17 cellular contexts compared by ENCODE assay signal in genomic region chr10:29946614-29946952, GRCh38.
A peak's percentile ranks its signal among the peaks of the same experiment; 100 is the strongest.
DNase-seq lines count a peak whose midpoint lies in the region; ATAC-seq and TF ChIP-seq lines count a peak whose summit lies in the region.
"Had no signal": no experiment of that assay in that cellular context is flagged by ENCODE, and none has a peak within 500 bp of the region (broad histone marks: within the 10 kb centered on the region; RNA-seq: fewer than 3 reads in every experiment).

No MANE protein-coding gene starts in this region.

- H3K27ac ChIP-seq in right atrium auricular region: peak overlapping the region; percentile 56 to 65
- no peak overlapping the region for H3K27ac ChIP-seq in iPS-20b (ENCODE audit: low read length)
- peak overlapping the region; percentile 78 for H3K27ac ChIP-seq in rectal smooth muscle tissue (ENCODE audit: low read depth, low read length)
- peak overlapping the region; percentile 61 to 66 for H3K27ac ChIP-seq in uterus
- H3K27ac ChIP-seq: spleen had no signal

- no peak overlapping the region for H3K27ac Mint-ChIP-seq in effector memory CD8-positive, alpha-beta T cell
- H3K27ac Mint-ChIP-seq: activated CD4-positive, alpha-beta memory T cell treated with anti-CD3 and anti-CD28 coated beads for 36 hours; CD4-positive, alpha-beta memory T cell; stimulated activated naive CD8-positive, alpha-beta T cell treated with anti-CD3 and anti-CD28 coated beads, Interleukin-15, amount 100 ng/mL, for 72 hours had no signal

- 0 out of 2 replicates have a peak overlapping the region, but pooled peaks have one; percentile 4 for H3K9ac ChIP-seq in iPS-20b (ENCODE audit: low read depth, low read length)
- no peak overlapping the region for H3K9ac ChIP-seq in rectal smooth muscle tissue (ENCODE audit: low read length)

- H3K36me3 Mint-ChIP-seq in effector memory CD8-positive, alpha-beta T cell (ENCODE audit: insufficient read depth): peaks cover 2% of the 10 kb centered on the region
- H3K36me3 Mint-ChIP-seq: activated CD4-positive, alpha-beta memory T cell treated with anti-CD3 and anti-CD28 coated beads for 36 hours; CD4-positive, alpha-beta memory T cell had no signal

- H3K4me1 ChIP-seq in right atrium auricular region (peaks cover 0 to 32% of the 10 kb centered on the region in 2 donors), iPS-20b (ENCODE audit: insufficient read depth, low read length) (peaks cover 5% of the 10 kb centered on the region; the same call in 1 of the 2 replicates), rectal smooth muscle tissue (ENCODE audit: control insufficient read depth, insufficient read depth, low read length) (peaks cover 11% of the 10 kb centered on the region), uterus (no peaks in the 10 kb centered on the region)
- H3K4me1 ChIP-seq: spleen had no signal

- no peak for ATAC-seq in Right ventricle myocardium superior (ENCODE audit: poor library complexity)
- no peak for ATAC-seq in stimulated activated naive CD8-positive, alpha-beta T cell treated with anti-CD3 and anti-CD28 coated beads, Interleukin-15, Interleukin-2, amounts not matched to agents 100 U/mL and 50 U/mL, for 24 hours
- ATAC-seq in effector memory CD8-positive, alpha-beta T cell (replicated peaks): no peak
- ATAC-seq: stimulated activated naive CD8-positive, alpha-beta T cell treated with anti-CD3 and anti-CD28 coated beads, Interleukin-15, amount 100 ng/mL, for 72 hours had no signal

- DNase-seq in right atrium auricular region (ENCODE audit: low spot score): no peak
- no peak for DNase-seq in Right ventricle myocardium superior
- DNase-seq in uterus: no peak
- no peak for DNase-seq in GM20000 (ENCODE audit: low spot score)
- no peak for DNase-seq in stimulated activated naive CD8-positive, alpha-beta T cell treated with anti-CD3 and anti-CD28 coated beads, Interleukin-15, Interleukin-2, amounts not matched to agents 100 U/mL and 50 U/mL, for 24 hours
- no peak for DNase-seq in effector memory CD8-positive, alpha-beta T cell
- DNase-seq: activated CD4-positive, alpha-beta memory T cell treated with anti-CD3 and anti-CD28 coated beads for 36 hours; activated T-cell treated with anti-CD3 and anti-CD28 coated beads, Interleukin-2, amount 50 U/mL, for 48 hours; CD4-positive, alpha-beta memory T cell; cortex of kidney; hippocampal formation; NCI-H1436 treated with DMSO at 0.1 percent for 48 hours; NCI-H345; spleen; stimulated activated naive CD8-positive, alpha-beta T cell treated with anti-CD3 and anti-CD28 coated beads, Interleukin-15, amount 100 ng/mL, for 72 hours had no signal

- no peaks in the 10 kb centered on the region for H3K9me3 ChIP-seq in right atrium auricular region
- no peaks in the 10 kb centered on the region for H3K9me3 ChIP-seq in iPS-20b (ENCODE audit: insufficient read depth, low read depth, low read length)
- H3K9me3 ChIP-seq in uterus: no peaks in the 10 kb centered on the region
- H3K9me3 ChIP-seq: spleen had no signal

- no peak for TF ChIP-seq POLR2A in uterus (IDR thresholded peaks at IDR 0.05)

- H3K27me3 Mint-ChIP-seq in effector memory CD8-positive, alpha-beta T cell: peaks cover 14 to 19% of the 10 kb centered on the region in 2 donors

- H3K4me3 Mint-ChIP-seq in effector memory CD8-positive, alpha-beta T cell: no peak overlapping the region
- H3K4me3 Mint-ChIP-seq: activated CD4-positive, alpha-beta memory T cell treated with anti-CD3 and anti-CD28 coated beads for 36 hours; CD4-positive, alpha-beta memory T cell; stimulated activated naive CD8-positive, alpha-beta T cell treated with anti-CD3 and anti-CD28 coated beads, Interleukin-15, amount 100 ng/mL, for 72 hours had no signal

- no peak overlapping the region for H3K4me3 ChIP-seq in right atrium auricular region
- no peak overlapping the region for H3K4me3 ChIP-seq in iPS-20b (ENCODE audit: low read length)
- H3K4me3 ChIP-seq in rectal smooth muscle tissue (ENCODE audit: low read length): no peak overlapping the region
- H3K4me3 ChIP-seq in uterus: no peak overlapping the region
- H3K4me3 ChIP-seq: spleen had no signal

- TF ChIP-seq CTCF in right atrium auricular region (IDR thresholded peaks at IDR 0.05): no peak
- TF ChIP-seq CTCF in uterus (IDR thresholded peaks at IDR 0.05): no peak
- no peak for TF ChIP-seq CTCF in GM20000 (IDR thresholded peaks at IDR 0.05; ENCODE audit: extremely low read depth, missing control alignments)

- no peaks in the 10 kb centered on the region for H3K27me3 ChIP-seq in right atrium auricular region
- H3K27me3 ChIP-seq in iPS-20b (ENCODE audit: insufficient read depth, low read length): no peaks in the 10 kb centered on the region
- H3K27me3 ChIP-seq in rectal smooth muscle tissue (ENCODE audit: control insufficient read depth, insufficient read depth, low read length): no peaks in the 10 kb centered on the region
- H3K27me3 ChIP-seq in uterus: no peaks in the 10 kb centered on the region
- H3K27me3 ChIP-seq: spleen had no signal

- peaks cover 0 to 4% of the 10 kb centered on the region in 2 donors for H3K4me1 Mint-ChIP-seq in effector memory CD8-positive, alpha-beta T cell (ENCODE audit: low read depth in 2 of 2)
- H3K4me1 Mint-ChIP-seq: CD4-positive, alpha-beta memory T cell had no signal

- intact Hi-C loops in Right ventricle myocardium superior (cut with DNase I) (no loop called here), uterus (cut with DNase I; ENCODE audit: low total_unique reads) (no loop called here)

- H3K36me3 ChIP-seq in right atrium auricular region (no peaks in the 10 kb centered on the region), iPS-20b (ENCODE audit: insufficient read depth, low read depth, low read length) (no peaks in the 10 kb centered on the region), rectal smooth muscle tissue (ENCODE audit: control insufficient read depth, insufficient read depth, low read length) (no peaks in the 10 kb centered on the region), uterus (no peaks in the 10 kb centered on the region)
- H3K36me3 ChIP-seq: spleen had no signal

- no peaks in the 10 kb centered on the region for H3K9me3 Mint-ChIP-seq in effector memory CD8-positive, alpha-beta T cell
- H3K9me3 Mint-ChIP-seq: activated CD4-positive, alpha-beta memory T cell treated with anti-CD3 and anti-CD28 coated beads for 36 hours; CD4-positive, alpha-beta memory T cell; stimulated activated naive CD8-positive, alpha-beta T cell treated with anti-CD3 and anti-CD28 coated beads, Interleukin-15, amount 100 ng/mL, for 72 hours had no signal
